ENCODE assay signal across 25 cellular contexts in the genomic region with DNA sequence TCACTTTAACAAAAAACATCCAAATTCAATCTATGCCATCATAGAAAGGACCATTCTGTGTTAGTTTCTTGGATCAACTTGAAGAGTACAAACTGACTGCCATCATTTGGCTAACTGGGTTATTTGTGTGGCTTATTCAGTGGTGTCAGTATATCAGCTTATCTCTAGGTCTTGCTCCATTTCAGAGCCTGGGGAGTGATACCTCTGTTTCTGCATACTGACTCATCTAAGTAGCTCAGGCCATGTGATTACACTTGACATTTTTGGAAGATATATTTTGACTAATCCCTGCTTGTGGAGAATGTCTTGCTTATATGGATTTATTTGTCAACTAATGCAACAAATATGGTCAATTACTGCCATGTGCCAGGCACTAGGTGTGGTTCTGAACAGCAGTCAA.
"Had no signal": no experiment of that assay in that cellular context is flagged by ENCODE, and none has a peak within 500 bp of the region (broad histone marks: within the 10 kb centered on the region; RNA-seq: fewer than 3 reads in every experiment).

No MANE protein-coding gene starts in this region.

- H3K4me3 ChIP-seq: MG63, SJSA1, SK-N-MC had no signal

- H3K27me3 ChIP-seq: MG63, SJSA1 had no signal

- FAIRE-seq: HepG2, RCC 7860 had no signal

- DNase-seq: IMR-90, Karpas-422, KG1, MG63, NCI-H1092, NCI-H1105 treated with DMSO at 0.1 percent for 48 hours, NCI-H1417 treated with DMSO at 0.1 percent for 48 hours, NCI-H146, NCI-H1694 treated with DMSO at 0.1 percent for 48 hours, NCI-H1930, NCI-H2081, NCI-H2107, NCI-H2227 treated with DMSO at 0.1 percent for 48 hours, NCI-H446, NCI-H510A, NCI-H524 treated with DMSO at 0.1 percent for 48 hours, NCI-H69, NCI-H774, Right ventricle myocardium superior, RPMI8226, SIG-M5 had no signal

- H3K36me3 ChIP-seq: MG63, SJSA1 had no signal

- ATAC-seq: HepG2 had no signal
